Comparison of ENCODE assay signal across 9 cellular contexts in the genomic region with DNA sequence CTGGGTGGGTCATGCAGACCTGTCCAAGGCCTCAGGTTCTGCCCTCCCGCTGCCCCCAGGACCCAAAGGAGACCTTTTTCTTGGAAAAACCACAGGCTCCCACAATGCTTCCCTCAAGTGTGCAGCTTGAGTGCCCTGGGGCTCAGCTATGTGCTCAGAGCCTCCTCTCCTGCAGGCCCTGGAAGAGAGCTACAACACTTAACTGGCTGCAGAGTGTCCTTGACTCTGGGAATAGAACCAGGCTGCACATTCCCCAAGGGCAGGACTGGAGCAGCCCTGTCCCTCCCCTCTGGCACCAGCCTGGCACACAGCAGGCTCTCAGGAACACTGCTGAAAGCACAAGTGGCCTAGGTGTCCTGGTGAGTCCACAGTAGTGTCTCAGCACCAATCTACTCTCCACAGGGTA. TPM values are rescaled to one million over a fixed set of nuclear protein-coding genes. Genes with fewer than 3 reads are reported as not detected.
A peak's percentile ranks its signal among the peaks of the same experiment; 100 is the strongest.
DNase-seq lines count a peak whose midpoint lies in the region; ATAC-seq, FAIRE-seq and TF ChIP-seq lines count a peak whose summit lies in the region.
"Had no signal": no experiment of that assay in that cellular context is flagged by ENCODE, and none has a peak within 500 bp of the region (broad histone marks: within the 10 kb centered on the region; RNA-seq: fewer than 3 reads in every experiment).

No MANE protein-coding gene starts in this region.

- TF ChIP-seq CTCF in RWPE2 (IDR thresholded peaks at IDR 0.05; ENCODE audit: poor library complexity, severe bottlenecking), result no peak
- no peak for TF ChIP-seq CTCF in heart right ventricle (IDR thresholded peaks at IDR 0.05)

- H3K27ac ChIP-seq in RWPE2 (ENCODE audit: poor library complexity, severe bottlenecking), result peak overlapping the region; percentile 98
- H3K27ac ChIP-seq in heart right ventricle, result peak overlapping the region; percentile 90 to 100 (median 98)
- peak overlapping the region; percentile 100 for H3K27ac ChIP-seq in skeletal muscle tissue (ENCODE audit: low read depth, low read length)

- H3K36me3 ChIP-seq in RWPE2 (ENCODE audit: low read depth) (no peaks in the 10 kb centered on the region), heart right ventricle (peaks cover 0 to 16% (median 2%) of the 10 kb centered on the region in 9 donors), skeletal muscle tissue (ENCODE audit: control insufficient read depth in 3 of 3, insufficient read depth in 3 of 3, low read length in 3 of 3) (peaks cover 4 to 8% (median 6%) of the 10 kb centered on the region in 3 donors)

- intact Hi-C loops in heart right ventricle (cut with DNase I), result no loop called here

- peak; percentile 33 for FAIRE-seq in HTR-8/SVneo (lab: Jason Lieb, UNC)

- H3K4me1 ChIP-seq in RWPE2 (ENCODE audit: insufficient read depth, poor library complexity, severe bottlenecking) (peaks cover 54% of the 10 kb centered on the region), heart right ventricle (peaks cover 39 to 68% (median 58%) of the 10 kb centered on the region in 9 donors), skeletal muscle tissue (ENCODE audit: control insufficient read depth in 3 of 3, insufficient read depth in 3 of 3, low read length in 3 of 3) (peaks cover 63 to 69% (median 66%) of the 10 kb centered on the region in 3 donors)

- WGBS in heart right ventricle, 2 donors, result 56 to 76% methylated on average over 1 of the region's 1 CpG

- H3K9ac ChIP-seq in skeletal muscle tissue (ENCODE audit: low read depth in 1 of 3, low read length in 3 of 3), result peak overlapping the region; percentile 45 to 87 (median 71)

- no peak overlapping the region for H3K4me3 ChIP-seq in RWPE2 (ENCODE audit: severe bottlenecking)
- no peak overlapping the region for H3K4me3 ChIP-seq in heart right ventricle
- H3K4me3 ChIP-seq in skeletal muscle tissue (ENCODE audit: low read length in 3 of 3), result peak overlapping the region in 2 of 3 donors; percentile 35 to 67

- DNase-seq in HTR-8/SVneo (ENCODE audit: insufficient read length, low spot score) (no peak), RWPE2 (ENCODE audit: low spot score) (no peak), heart right ventricle (peak; percentile 68 to 78), EL (no peak), mesenteric fat pad (ENCODE audit: low spot score) (no peak)
- DNase-seq: SIG-M5 had no signal

- no peaks in the 10 kb centered on the region for H3K9me3 ChIP-seq in RWPE2 (ENCODE audit: severe bottlenecking)
- H3K9me3 ChIP-seq in heart right ventricle, result no peaks in the 10 kb centered on the region
- no peaks in the 10 kb centered on the region for H3K9me3 ChIP-seq in skeletal muscle tissue (ENCODE audit: control insufficient read depth in 3 of 3, low read length in 3 of 3)

- no peaks in the 10 kb centered on the region for H3K27me3 ChIP-seq in RWPE2 (ENCODE audit: insufficient read depth, poor library complexity, severe bottlenecking)
- H3K27me3 ChIP-seq in heart right ventricle, result no peaks in the 10 kb centered on the region
- H3K27me3 ChIP-seq in skeletal muscle tissue (ENCODE audit: control insufficient read depth in 3 of 3, insufficient read depth in 3 of 3, low read length in 3 of 3), result no peaks in the 10 kb centered on the region

- ATAC-seq in RWPE2 (ENCODE audit: low read depth) (no peak), heart right ventricle (peak; percentile 3 to 69 (median 48)), GM18858 (IDR thresholded peaks at IDR 0.05; ENCODE audit: unreplicated experiment) (no peak), GM18868 (IDR thresholded peaks at IDR 0.05; ENCODE audit: unreplicated experiment) (no peak)

RNA-seq across cellular contexts. Expression of a gene that starts 4.8 kb away (rescaled TPM):
- total RNA-seq in heart right ventricle (10 to 100 TPM in 8 of 10 donors, 1 to 10 TPM in 2; 9.0 to 44.1 (median 16.4) TPM), skeletal muscle tissue (23.0 TPM), mesenteric fat pad (39.9 TPM)
- polyA plus RNA-seq in heart right ventricle, result 10 to 100 TPM; 49.0 to 61.2 TPM

Comparison
In these comparisons a context has a peak if more than half of its experiments do, and no peak if none do; other contexts are left out.
1. DNase-seq: peak in heart right ventricle (2 of 2); none in HTR-8/SVneo (single experiment), RWPE2 (single experiment), EL (single experiment) and mesenteric fat pad (single experiment).
2. ATAC-seq: peak in heart right ventricle (8 of 8); none in RWPE2 (single experiment), GM18858 (single experiment) and GM18868 (single experiment).
3. H3K4me3 ChIP-seq: peak in skeletal muscle tissue (2 of 3); none in RWPE2 (single experiment) and heart right ventricle (0 of 10).
4. Peak in every context shown above with its lines, with median percentiles within 50 percentile points of each other: H3K27ac ChIP-seq.